8 cellular contexts compared by ENCODE assay signal in genomic region chr10:109914966-109915365, GRCh38. TPM values are rescaled to one million over a fixed set of nuclear protein-coding genes. Genes with fewer than 3 reads are reported as not detected.
A peak's percentile ranks its signal among the peaks of the same experiment; 100 is the strongest.
DNase-seq lines count a peak whose midpoint lies in the region; ATAC-seq and TF ChIP-seq lines count a peak whose summit lies in the region.

No MANE protein-coding gene starts in this region.

- H3K27me3 ChIP-seq in CD8-positive, alpha-beta T cell (ENCODE audit: insufficient read depth, low read length) = no peaks in the 10 kb centered on the region
- no peaks in the 10 kb centered on the region for H3K27me3 ChIP-seq in colonic mucosa

- POLR2A ChIA-PET in CD8-positive, alpha-beta T cell (lab: Charles Lee) = no interaction called here

- H3K27ac ChIP-seq in CD8-positive, alpha-beta T cell (ENCODE audit: low read depth, low read length) = no peak overlapping the region
- peak overlapping the region; percentile 70 for H3K27ac ChIP-seq in colonic mucosa

- no peaks in the 10 kb centered on the region for H3K9me3 Mint-ChIP-seq in CD8-positive, alpha-beta T cell

- no peaks in the 10 kb centered on the region for H3K9me3 ChIP-seq in CD8-positive, alpha-beta T cell (ENCODE audit: low read length)
- H3K9me3 ChIP-seq in colonic mucosa = no peaks in the 10 kb centered on the region

- H3K4me1 ChIP-seq in CD8-positive, alpha-beta T cell (ENCODE audit: insufficient read depth, low read length) = peaks cover 40% of the 10 kb centered on the region
- peaks cover 15% of the 10 kb centered on the region for H3K4me1 ChIP-seq in colonic mucosa

- peak overlapping the region; percentile 62 for H3K4me3 Mint-ChIP-seq in CD8-positive, alpha-beta T cell

- H3K36me3 Mint-ChIP-seq in CD8-positive, alpha-beta T cell = peaks cover 20% of the 10 kb centered on the region

- H3K27me3 Mint-ChIP-seq in CD8-positive, alpha-beta T cell (ENCODE audit: low read depth) = no peaks in the 10 kb centered on the region

- intact Hi-C loops in CD8-positive, alpha-beta T cell (cut with DNase I, micrococcal nuclease) = loop anchor here in 1 of 2 experiments (1.0 to 10.0 kb wide), 4 partner anchors 8 to 650 kb away; partner anchors contain the start of genes ADD3, SMC3, SMNDC1 and XPNPEP1
- intact Hi-C loops in colonic mucosa (cut with DNase I) = no loop called here

- no peak overlapping the region for H3K4me3 ChIP-seq in CD8-positive, alpha-beta T cell (ENCODE audit: low read depth, low read length)
- H3K4me3 ChIP-seq in colonic mucosa (no peak overlapping the region), retinal pigment epithelial cell (ENCODE audit: low read length) (no peak overlapping the region)

- CTCF ChIA-PET in CD8-positive, alpha-beta T cell (lab: Charles Lee) = interaction anchor here (1.9 kb wide), 1 partner anchor 16 kb away, joined by 6 read pairs; no protein-coding TSS in a partner anchor

- DNase-seq in CD8-positive, alpha-beta T cell = peak in 5 of 7 experiments; percentile 25 to 56 (median 46)
- peak; percentile 72 for DNase-seq in colonic mucosa
- peak; percentile 56 for DNase-seq in retinal pigment epithelial cell (ENCODE audit: low read depth)
- DNase-seq in C1 segment of cervical spinal cord (lab: John Stamatoyannopoulos, UW) = no peak
- DNase-seq in HK-2 (ENCODE audit: unreplicated experiment) = no peak

- TF ChIP-seq CTCF in CD8-positive, alpha-beta T cell (IDR thresholded peaks at IDR 0.05) = no peak
- TF ChIP-seq CTCF in colonic mucosa (IDR thresholded peaks at IDR 0.05) (no peak), retinal pigment epithelial cell (conservative IDR thresholded peaks at IDR 0.05; ENCODE audit: low read depth, low read length) (no peak)

- H3K36me3 ChIP-seq in CD8-positive, alpha-beta T cell (ENCODE audit: insufficient read depth, low read length) = no peaks in the 10 kb centered on the region
- H3K36me3 ChIP-seq in colonic mucosa = no peaks in the 10 kb centered on the region

- H3K4me1 Mint-ChIP-seq in CD8-positive, alpha-beta T cell (ENCODE audit: low read depth) = peaks cover 83% of the 10 kb centered on the region

- H3K9ac ChIP-seq in colonic mucosa (ENCODE audit: low read depth in 2 of 2, low read length in 2 of 2) = peak overlapping the region in 1 of 2 donors; percentile 13

- H3K27ac Mint-ChIP-seq in CD8-positive, alpha-beta T cell = peak overlapping the region; percentile 55

- peak; percentile 88 for ATAC-seq in CD8-positive, alpha-beta T cell
- ATAC-seq in HG02610 (IDR thresholded peaks at IDR 0.05; ENCODE audit: unreplicated experiment) (peak; percentile 46), SK-N-SH treated with all-trans-retinoic acid at 6 μM for 48 hours (peak; percentile 86), GM19328 (IDR thresholded peaks at IDR 0.05; ENCODE audit: unreplicated experiment) (no peak)

TF ChIP-seq in SK-N-SH treated with all-trans-retinoic acid at 6 μM for 48 hours, 23 proteins besides CTCF, POLR2A, EP300 and RAD21:
- no peak for TF ChIP-seq ESRRG (CRISPR knock-in tag; IDR thresholded peaks at IDR 0.05)

RNA-seq across cellular contexts. Expression of gene XPNPEP1, which starts 8.3 kb away (rescaled TPM):
- total RNA-seq in CD8-positive, alpha-beta T cell = 10 to 100 TPM; 50.4 to 54.7 TPM
- total RNA-seq in colonic mucosa = 100 to 1,000 TPM; 122 to 127 TPM

Comparison
In these comparisons a context has a peak if more than half of its experiments do, and no peak if none do; other contexts are left out.
1. DNase-seq: peak in CD8-positive, alpha-beta T cell (5 of 7), colonic mucosa (single experiment) and retinal pigment epithelial cell (single experiment); none in C1 segment of cervical spinal cord (0 of 14) and HK-2 (single experiment).